18 cellular contexts compared by ENCODE assay signal in genomic region chr18:8895341-8895740, GRCh38.
"Had no signal": no experiment of that assay in that cellular context is flagged by ENCODE, and none has a peak within 500 bp of the region (broad histone marks: within the 10 kb centered on the region; RNA-seq: fewer than 3 reads in every experiment).

No MANE protein-coding gene starts in this region.

- H3K4me3 ChIP-seq: MG63 had no signal

- H3K36me3 ChIP-seq: MG63 had no signal

- H3K27me3 ChIP-seq: MG63 had no signal

- DNase-seq: Karpas-422, KG1, NCI-H1092, NCI-H1105 treated with DMSO at 0.1 percent for 48 hours, NCI-H1417 treated with DMSO at 0.1 percent for 48 hours, NCI-H146, NCI-H187, NCI-H2029, NCI-H2081 treated with DMSO at 0.1 percent for 48 hours, NCI-H2171, NCI-H510A, NCI-H524 treated with DMSO at 0.1 percent for 48 hours, NCI-H69, NCI-H774, SHP77 had no signal

- ATAC-seq: Panc1, PC-3 had no signal
